17 cellular contexts compared by ENCODE assay signal in genomic region chr5:17277907-17278306, GRCh38.
DNase-seq lines count a peak whose midpoint lies in the region; ATAC-seq lines count a peak whose summit lies in the region.
"Had no signal": no experiment of that assay in that cellular context is flagged by ENCODE, and none has a peak within 500 bp of the region (broad histone marks: within the 10 kb centered on the region; RNA-seq: fewer than 3 reads in every experiment).

No MANE protein-coding gene starts in this region.

- POLR2A ChIA-PET in naive thymus-derived CD8-positive, alpha-beta T cell (lab: Charles Lee), result no interaction called here

- no peak for DNase-seq in GF-D8 (lab: John Stamatoyannopoulos, UW)
- DNase-seq in NOMO-1 treated with dmso at 0.1 percent for 144 hours (lab: John Stamatoyannopoulos, UW; ENCODE audit: unreplicated experiment), result no peak
- DNase-seq in naive thymus-derived CD8-positive, alpha-beta T cell, result no peak
- no peak for DNase-seq in NCI-H1092 treated with DMSO at 0.1 percent for 48 hours (lab: John Stamatoyannopoulos, UW)
- DNase-seq: activated CD8-positive, alpha-beta memory T cell treated with anti-CD3 and anti-CD28 coated beads for 24 hours; activated naive CD4-positive, alpha-beta T cell treated with anti-CD3 and anti-CD28 coated beads, Interleukin-2, amount 10 ng/mL, durations not matched to agents 7 days and 5 days; caudate nucleus; heart right ventricle; left cardiac atrium; NCI-H1105; NCI-H446; sigmoid colon had no signal

- H3K4me1 Mint-ChIP-seq in naive thymus-derived CD8-positive, alpha-beta T cell, result peaks cover 0 to 32% (median 3%) of the 10 kb centered on the region in 4 donors
- H3K4me1 Mint-ChIP-seq: activated naive CD4-positive, alpha-beta T cell treated with anti-CD3 and anti-CD28 coated beads, Interleukin-2, amount 10 ng/mL, durations not matched to agents 7 days and 5 days had no signal

- peaks cover 0 to 8% (median 0%) of the 10 kb centered on the region in 9 donors for H3K9me3 Mint-ChIP-seq in naive thymus-derived CD8-positive, alpha-beta T cell
- H3K9me3 Mint-ChIP-seq: neural crest cell had no signal

- H3K27me3 Mint-ChIP-seq in naive thymus-derived CD8-positive, alpha-beta T cell, result peaks cover 0 to under 1% (median 0%) of the 10 kb centered on the region in 5 donors
- H3K27me3 Mint-ChIP-seq: activated naive CD4-positive, alpha-beta T cell treated with anti-CD3 and anti-CD28 coated beads, Interleukin-2, amount 10 ng/mL, durations not matched to agents 7 days and 5 days had no signal

- H3K4me3 Mint-ChIP-seq in naive thymus-derived CD8-positive, alpha-beta T cell, result no peak overlapping the region
- H3K4me3 Mint-ChIP-seq: activated naive CD4-positive, alpha-beta T cell treated with anti-CD3 and anti-CD28 coated beads, Interleukin-2, amount 10 ng/mL, durations not matched to agents 7 days and 5 days; neural crest cell had no signal

- H3K27ac Mint-ChIP-seq in naive thymus-derived CD8-positive, alpha-beta T cell, result no peak overlapping the region
- H3K27ac Mint-ChIP-seq: activated naive CD4-positive, alpha-beta T cell treated with anti-CD3 and anti-CD28 coated beads, Interleukin-2, amount 10 ng/mL, durations not matched to agents 7 days and 5 days had no signal

- ATAC-seq in GM18508 (IDR thresholded peaks at IDR 0.05; ENCODE audit: insufficient read depth, unreplicated experiment) (peak; percentile 30), GM21529 (IDR thresholded peaks at IDR 0.05; ENCODE audit: unreplicated experiment) (peak; percentile 25), HG03095 (IDR thresholded peaks at IDR 0.05; ENCODE audit: unreplicated experiment) (peak; percentile 28), esophagus mucosa (peak; percentile 27)
- no peak for ATAC-seq in naive thymus-derived CD8-positive, alpha-beta T cell
- ATAC-seq: heart right ventricle, left cardiac atrium had no signal

- H3K36me3 Mint-ChIP-seq in naive thymus-derived CD8-positive, alpha-beta T cell, result no peaks in the 10 kb centered on the region
- H3K36me3 Mint-ChIP-seq: activated naive CD4-positive, alpha-beta T cell treated with anti-CD3 and anti-CD28 coated beads, Interleukin-2, amount 10 ng/mL, durations not matched to agents 7 days and 5 days had no signal

Comparison
In these comparisons a context has a peak if more than half of its experiments do, and no peak if none do; other contexts are left out.
1. ATAC-seq: peak in GM18508 (single experiment), GM21529 (single experiment), HG03095 (single experiment) and esophagus mucosa (single experiment); none in naive thymus-derived CD8-positive, alpha-beta T cell (0 of 2).